24 cellular contexts compared by ENCODE assay signal in genomic region chrX:25052798-25053534, GRCh38. TPM values are rescaled to one million over a fixed set of nuclear protein-coding genes. Genes with fewer than 3 reads are reported as not detected.
"Had no signal": no experiment of that assay in that cellular context is flagged by ENCODE, and none has a peak within 500 bp of the region (broad histone marks: within the 10 kb centered on the region; RNA-seq: fewer than 3 reads in every experiment).

No MANE protein-coding gene starts in this region.

- H3K27me3 Mint-ChIP-seq: activated CD4-positive, alpha-beta T cell treated with anti-CD3 and anti-CD28 coated beads for 36 hours; activated CD8-positive, alpha-beta memory T cell treated with anti-CD3 and anti-CD28 coated beads, Interleukin-2, amount 10 ng/mL, durations not matched to agents 7 days and 5 days; activated naive CD8-positive, alpha-beta T cell treated with anti-CD3 and anti-CD28 coated beads for 36 hours had no signal

- H3K9me3 ChIP-seq: body of pancreas, prostate gland had no signal

- FAIRE-seq: TTC549, urothelium cell line had no signal

- H3K9me3 Mint-ChIP-seq: activated CD4-positive, alpha-beta memory T cell treated with anti-CD3 and anti-CD28 coated beads, Interleukin-2, amount 10 ng/mL, durations not matched to agents 7 days and 5 days; effector memory CD8-positive, alpha-beta T cell had no signal

- H3K36me3 ChIP-seq: prostate gland, right atrium auricular region, tibial nerve had no signal

- H3K4me3 Mint-ChIP-seq: activated CD4-positive, alpha-beta memory T cell treated with anti-CD3 and anti-CD28 coated beads, Interleukin-2, amount 10 ng/mL, durations not matched to agents 7 days and 5 days; activated CD4-positive, alpha-beta T cell treated with anti-CD3 and anti-CD28 coated beads for 36 hours; activated CD8-positive, alpha-beta memory T cell treated with anti-CD3 and anti-CD28 coated beads, Interleukin-2, amount 10 ng/mL, durations not matched to agents 7 days and 5 days; activated naive CD8-positive, alpha-beta T cell treated with anti-CD3 and anti-CD28 coated beads for 36 hours; effector memory CD8-positive, alpha-beta T cell; memory B cell; naive thymus-derived CD4-positive, alpha-beta T cell had no signal

- H3K36me3 Mint-ChIP-seq: activated naive CD8-positive, alpha-beta T cell treated with anti-CD3 and anti-CD28 coated beads for 36 hours; memory B cell had no signal

- H3K27me3 ChIP-seq: body of pancreas, right atrium auricular region, tibial nerve had no signal

- H3K27ac ChIP-seq: body of pancreas, prostate gland, right atrium auricular region, tibial nerve had no signal

- H3K4me3 ChIP-seq: body of pancreas, prostate gland, right atrium auricular region, tibial nerve had no signal

- H3K4me1 ChIP-seq: body of pancreas, prostate gland, right atrium auricular region, tibial nerve had no signal

- DNase-seq: activated CD4-positive, alpha-beta memory T cell treated with anti-CD3 and anti-CD28 coated beads, Interleukin-2, amount 10 ng/mL, durations not matched to agents 7 days and 5 days; activated CD4-positive, alpha-beta T cell treated with anti-CD3 and anti-CD28 coated beads for 36 hours; activated CD8-positive, alpha-beta memory T cell treated with anti-CD3 and anti-CD28 coated beads, Interleukin-2, amount 10 ng/mL, durations not matched to agents 7 days and 5 days; activated naive CD8-positive, alpha-beta T cell treated with anti-CD3 and anti-CD28 coated beads for 36 hours; amniotic stem cell; body of pancreas; dermis blood vessel endothelial cell; effector memory CD8-positive, alpha-beta T cell; naive thymus-derived CD4-positive, alpha-beta T cell; stimulated activated CD4-positive, alpha-beta T cell treated with anti-CD3 and anti-CD28 coated beads, Interleukin-2, amount 100 ng/mL, for 24 hours; stimulated activated naive CD4-positive, alpha-beta T cell treated with Interleukin-2 at 50 U/mL for 16 hours had no signal

- H3K27ac Mint-ChIP-seq: activated CD4-positive, alpha-beta memory T cell treated with anti-CD3 and anti-CD28 coated beads, Interleukin-2, amount 10 ng/mL, durations not matched to agents 7 days and 5 days; activated CD4-positive, alpha-beta T cell treated with anti-CD3 and anti-CD28 coated beads for 36 hours; activated CD8-positive, alpha-beta memory T cell treated with anti-CD3 and anti-CD28 coated beads, Interleukin-2, amount 10 ng/mL, durations not matched to agents 7 days and 5 days; activated naive CD8-positive, alpha-beta T cell treated with anti-CD3 and anti-CD28 coated beads for 36 hours; effector memory CD8-positive, alpha-beta T cell; memory B cell; naive thymus-derived CD4-positive, alpha-beta T cell had no signal

- H3K4me1 Mint-ChIP-seq: memory B cell had no signal

RNA-seq across cellular contexts. Expression of gene ARX, which starts 37.2 kb away (rescaled TPM):
- total RNA-seq: activated CD4-positive, alpha-beta memory T cell treated with anti-CD3 and anti-CD28 coated beads, Interleukin-2, amount 10 ng/mL, durations not matched to agents 7 days and 5 days; activated CD4-positive, alpha-beta T cell treated with anti-CD3 and anti-CD28 coated beads for 36 hours; activated CD8-positive, alpha-beta memory T cell treated with anti-CD3 and anti-CD28 coated beads, Interleukin-2, amount 10 ng/mL, durations not matched to agents 7 days and 5 days; activated naive CD8-positive, alpha-beta T cell treated with anti-CD3 and anti-CD28 coated beads for 36 hours; cardiac septum; dermis blood vessel endothelial cell; epithelial cell of proximal tubule; liver; mucosa of gallbladder; naive thymus-derived CD4-positive, alpha-beta T cell; osteocyte; right atrium auricular region; subcutaneous adipose tissue; T-helper 2 cell treated with Interferon-gamma antibody and Interleukin-4, amounts not matched to agents 100 ng/mL and 5 ng/mL, for 36 hours; tibial nerve had no signal
- polyA plus RNA-seq: liver; naive thymus-derived CD4-positive, alpha-beta T cell had no signal
